Comparison of ENCODE assay signal across 29 cellular contexts in genomic region chr19:54183431-54183830, GRCh38. TPM values are rescaled to one million over a fixed set of nuclear protein-coding genes. Genes with fewer than 3 reads are reported as not detected.
DNase-seq lines count a peak whose midpoint lies in the region; ATAC-seq, FAIRE-seq and TF ChIP-seq lines count a peak whose summit lies in the region.
"Had no signal": no experiment of that assay in that cellular context is flagged by ENCODE, and none has a peak within 500 bp of the region (broad histone marks: within the 10 kb centered on the region; RNA-seq: fewer than 3 reads in every experiment).

No MANE protein-coding gene starts in this region.

- DNase-seq in NT2/D1 (ENCODE audit: low read depth, low spot score) (no peak), endothelial cell of umbilical vein (ENCODE audit: low read depth, low spot score) (peak; percentile 26), NCI-H526 treated with DMSO at 0.1 percent for 48 hours (lab: John Stamatoyannopoulos, UW) (no peak)
- no peak for DNase-seq in activated effector memory CD4-positive, alpha-beta T cell treated with Interleukin-2 at 50 U/mL for 16 hours
- DNase-seq: AML-193; Caco-2; CD8-positive, alpha-beta T cell; DMS 273 treated with DMSO at 0.1 percent for 48 hours; DMS79; EL; GF-D8; MV-4-11; NCI-H1105; NCI-H1436 treated with DMSO at 0.1 percent for 48 hours; NCI-H187 treated with DMSO at 0.1 percent for 48 hours; NCI-H2171 treated with DMSO at 0.1 percent for 48 hours; NCI-H345; NCI-H510A treated with DMSO at 0.1 percent for 48 hours; NCI-H748 treated with DMSO at 0.1 percent for 48 hours; Peyer's patch; SHP77 treated with DMSO at 0.1 percent for 48 hours had no signal

- peaks cover 6 to 76% (median 25%) of the 10 kb centered on the region in 11 experiments; a peak in 20 of 22 replicates for H4K20me1 ChIP-seq in BLaER1 treated with 17β-estradiol and CSF1 and Interleukin-3, amounts not matched to agents 10 nM and 100 nM
- no peaks in the 10 kb centered on the region for H4K20me1 ChIP-seq in endothelial cell of umbilical vein (replicated peaks; ENCODE audit: control insufficient read depth, extremely low read depth, insufficient read depth, low read length)

- peaks cover 24% of the 10 kb centered on the region for H3K79me2 ChIP-seq in endothelial cell of umbilical vein (ENCODE audit: control insufficient read depth, insufficient read depth, low read length)

- dilution Hi-C loops in endothelial cell of umbilical vein (cut with MboI; ENCODE audit: extremely low pct_ligation_motif_present, low sequenced_read_pairs): no loop called here

- H3K9ac ChIP-seq in BLaER1 treated with 17β-estradiol and CSF1 and Interleukin-3, amounts not matched to agents 10 nM and 100 nM: peak overlapping the region in 7 of 11 experiments; percentile 4 to 38 (median 18); a peak in 4 of 22 replicates
- H3K9ac ChIP-seq in NT2/D1 (ENCODE audit: insufficient read length, low read depth) (peak overlapping the region; percentile 21), endothelial cell of umbilical vein (replicated peaks; ENCODE audit: extremely low read depth, insufficient read depth, low read length) (no peak overlapping the region)

- no peaks in the 10 kb centered on the region for H3K9me1 ChIP-seq in endothelial cell of umbilical vein (replicated peaks; ENCODE audit: control insufficient read depth, extremely low read depth, insufficient read depth, low read length)

- no peak for FAIRE-seq in endothelial cell of umbilical vein (lab: Jason Lieb, UNC)
- FAIRE-seq: A204.1, GM12891 had no signal

- H3K27me3 ChIP-seq in BLaER1 treated with 17β-estradiol and CSF1 and Interleukin-3, amounts not matched to agents 10 nM and 100 nM: no peaks in the 10 kb centered on the region
- H3K27me3 ChIP-seq in NT2/D1 (ENCODE audit: insufficient read depth, insufficient read length) (no peaks in the 10 kb centered on the region), endothelial cell of umbilical vein (ENCODE audit: control insufficient read depth in 2 of 2, insufficient read depth in 2 of 2, low read length in 2 of 2) (no peaks in the 10 kb centered on the region), neutrophil (no peaks in the 10 kb centered on the region)
- H3K27me3 ChIP-seq: Peyer's patch had no signal

- H3K4me3 ChIP-seq in BLaER1 treated with 17β-estradiol and CSF1 and Interleukin-3, amounts not matched to agents 10 nM and 100 nM: no peak overlapping the region
- H3K4me3 ChIP-seq in NT2/D1 (ENCODE audit: insufficient read length, low read depth): no peak overlapping the region
- no peak overlapping the region for H3K4me3 ChIP-seq in endothelial cell of umbilical vein (replicated peaks in 1 of 3; ENCODE audit: insufficient read depth in 1 of 3, low read depth in 1 of 3, low read length in 3 of 3)
- no peak overlapping the region for H3K4me3 ChIP-seq in neutrophil (ENCODE audit: low read depth in 1 of 2, low read length in 1 of 2)
- H3K4me3 ChIP-seq: Peyer's patch had no signal

- H3K27ac ChIP-seq in BLaER1 treated with 17β-estradiol and CSF1 and Interleukin-3, amounts not matched to agents 10 nM and 100 nM: peak overlapping the region in 4 of 11 experiments; percentile 9 to 25 (median 18); a peak in 4 of 22 replicates
- no peak overlapping the region for H3K27ac ChIP-seq in endothelial cell of umbilical vein (ENCODE audit: insufficient read depth, low read depth, low read length)
- H3K27ac ChIP-seq in neutrophil: peak overlapping the region; percentile 13
- H3K27ac ChIP-seq: C4-2B, Peyer's patch had no signal

- no peak for TF ChIP-seq CTCF in endothelial cell of umbilical vein (IDR thresholded peaks at IDR 0.05; ENCODE audit: extremely low read depth in 1 of 2, insufficient read depth in 1 of 2, low read depth in 1 of 2, low read length in 2 of 2)
- no peak for TF ChIP-seq CTCF in neutrophil (IDR thresholded peaks at IDR 0.05)

- no peak for TF ChIP-seq POLR2A in endothelial cell of umbilical vein (IDR thresholded peaks at IDR 0.05; ENCODE audit: low read depth, low read length)

- intact Hi-C loops in endothelial cell of umbilical vein (cut with micrococcal nuclease): no loop called here

- H2AFZ ChIP-seq in endothelial cell of umbilical vein (ENCODE audit: low read depth, low read length): no peak overlapping the region

- POLR2A ChIA-PET in endothelial cell of umbilical vein (lab: Charles Lee): no interaction called here

- CTCF ChIA-PET in endothelial cell of umbilical vein (lab: Charles Lee): interaction anchor here (1.2 to 1.3 kb wide), 2 partner anchors 15 to 24 kb away, joined by 4 read pairs; partner anchors contain the start of gene LENG1

- H3K36me3 ChIP-seq in BLaER1 treated with 17β-estradiol and CSF1 and Interleukin-3, amounts not matched to agents 10 nM and 100 nM: peaks cover 42 to 88% (median 76%) of the 10 kb centered on the region in 11 experiments
- H3K36me3 ChIP-seq in NT2/D1 (ENCODE audit: insufficient read depth, insufficient read length, low read length) (peaks cover 67% of the 10 kb centered on the region), endothelial cell of umbilical vein (ENCODE audit: control insufficient read depth in 2 of 2, extremely low read depth in 1 of 2, insufficient read depth in 2 of 2, low read length in 2 of 2) (peaks cover 11 to 38% of the 10 kb centered on the region in 2 experiments), neutrophil (peaks cover 90% of the 10 kb centered on the region)

- ATAC-seq in GM21825 (IDR thresholded peaks at IDR 0.05; ENCODE audit: unreplicated experiment): no peak
- ATAC-seq: CD8-positive, alpha-beta T cell had no signal

- H3K4me2 ChIP-seq in BLaER1 treated with 17β-estradiol and CSF1 and Interleukin-3, amounts not matched to agents 10 nM and 100 nM: no peak overlapping the region
- H3K4me2 ChIP-seq in endothelial cell of umbilical vein (ENCODE audit: insufficient read depth, low read length): no peak overlapping the region

- H3K4me1 ChIP-seq in BLaER1 treated with 17β-estradiol and CSF1 and Interleukin-3, amounts not matched to agents 10 nM and 100 nM: peaks cover 36 to 60% (median 47%) of the 10 kb centered on the region in 10 experiments
- peaks cover 9% of the 10 kb centered on the region for H3K4me1 ChIP-seq in NT2/D1 (ENCODE audit: insufficient read depth, insufficient read length)
- peaks cover 9% of the 10 kb centered on the region for H3K4me1 ChIP-seq in endothelial cell of umbilical vein (ENCODE audit: control insufficient read depth, extremely low read depth, insufficient read depth, low read length)
- H3K4me1 ChIP-seq in neutrophil (ENCODE audit: control insufficient read depth in 1 of 2, insufficient read depth in 1 of 2, low read depth in 1 of 2, low read length in 1 of 2): peaks cover 24 to 26% of the 10 kb centered on the region in 2 experiments

- H3K9me3 ChIP-seq in BLaER1 treated with 17β-estradiol and CSF1 and Interleukin-3, amounts not matched to agents 10 nM and 100 nM (replicated peaks in 1 of 11): peaks cover 0 to 8% (median 0%) of the 10 kb centered on the region in 11 experiments; a peak in 2 of 22 replicates
- no peaks in the 10 kb centered on the region for H3K9me3 ChIP-seq in NT2/D1 (ENCODE audit: insufficient read depth, low read length)
- no peaks in the 10 kb centered on the region for H3K9me3 ChIP-seq in endothelial cell of umbilical vein (replicated peaks; ENCODE audit: control insufficient read depth, insufficient read depth, low read length)
- H3K9me3 ChIP-seq in neutrophil: no peaks in the 10 kb centered on the region
- H3K9me3 ChIP-seq: Caco-2, Peyer's patch had no signal

- no TSS peak for BruUV-seq in endothelial cell of umbilical vein (replicated peaks; lab: Mats Ljungman, UMichigan)

RNA-seq across cellular contexts. Expression of gene MBOAT7, which starts 5.9 kb away (rescaled TPM):
- total RNA-seq in endothelial cell of umbilical vein: 175 and 218 TPM in 2 replicates
- 204 and 256 TPM in 2 replicates for polyA plus RNA-seq in endothelial cell of umbilical vein
- 117 and 136 TPM in 2 replicates for polyA plus RNA-seq in endothelial cell of umbilical vein (2011; cell fraction: cytosol; rRNA removed)
- 153 and 177 TPM in 2 replicates for polyA plus RNA-seq in endothelial cell of umbilical vein (2011; cell fraction: nucleus; rRNA removed)
- polyA plus RNA-seq in endothelial cell of umbilical vein (2012): 159 and 188 TPM in 2 replicates
- polyA minus RNA-seq in endothelial cell of umbilical vein: 80.3 and 88.3 TPM in 2 replicates
- 80.3 TPM for polyA minus RNA-seq in endothelial cell of umbilical vein (2011; cell fraction: cytosol; rRNA and poly(A)+ RNA removed)
- polyA minus RNA-seq in endothelial cell of umbilical vein (2011; cell fraction: nucleus; rRNA and poly(A)+ RNA removed): 58.8 and 67.3 TPM in 2 replicates

RNA-seq across cellular contexts. Expression of gene TSEN34, which starts 7.7 kb away (rescaled TPM):
- total RNA-seq in endothelial cell of umbilical vein: 37.4 and 40.7 TPM in 2 replicates
- 81.9 and 107 TPM in 2 replicates for polyA plus RNA-seq in endothelial cell of umbilical vein
- 44.2 and 58.1 TPM in 2 replicates for polyA plus RNA-seq in endothelial cell of umbilical vein (2011; cell fraction: cytosol; rRNA removed)
- polyA plus RNA-seq in endothelial cell of umbilical vein (2011; cell fraction: nucleus; rRNA removed): 19.0 and 19.4 TPM in 2 replicates
- 40.4 and 52.0 TPM in 2 replicates for polyA plus RNA-seq in endothelial cell of umbilical vein (2012)
- 21.8 and 29.0 TPM in 2 replicates for polyA minus RNA-seq in endothelial cell of umbilical vein
- polyA minus RNA-seq in endothelial cell of umbilical vein (2011; cell fraction: cytosol; rRNA and poly(A)+ RNA removed): 34.3 TPM
- 3.3 and 5.0 TPM in 2 replicates for polyA minus RNA-seq in endothelial cell of umbilical vein (2011; cell fraction: nucleus; rRNA and poly(A)+ RNA removed)

RNA-seq across cellular contexts. Expression of gene TMC4, which starts 10.5 kb away (rescaled TPM):
- 0.71 and 0.74 TPM in 2 replicates for total RNA-seq in endothelial cell of umbilical vein
- 1.7 and 2.4 TPM in 2 replicates for polyA plus RNA-seq in endothelial cell of umbilical vein
- 1.0 and 1.1 TPM in 2 replicates for polyA plus RNA-seq in endothelial cell of umbilical vein (2011; cell fraction: cytosol; rRNA removed)
- polyA plus RNA-seq in endothelial cell of umbilical vein (2011; cell fraction: nucleus; rRNA removed): 2.9 and 3.9 TPM in 2 replicates
- 1.5 and 1.6 TPM in 2 replicates for polyA plus RNA-seq in endothelial cell of umbilical vein (2012)
- 0.29 and 0.76 TPM in 2 replicates for polyA minus RNA-seq in endothelial cell of umbilical vein
- not detected for polyA minus RNA-seq in endothelial cell of umbilical vein (2011; cell fraction: cytosol; rRNA and poly(A)+ RNA removed)
- polyA minus RNA-seq in endothelial cell of umbilical vein (2011; cell fraction: nucleus; rRNA and poly(A)+ RNA removed): 0.19 TPM in 1 of 2 replicates, not detected in the other
- total RNA-seq: CD8-positive, alpha-beta T cell; H4; OCI-LY7 had no signal

RNA-seq across cellular contexts. Expression of gene RPS9, which starts 17.2 kb away (rescaled TPM):
- 1,192 and 1,260 TPM in 2 replicates for total RNA-seq in endothelial cell of umbilical vein
- 3,343 and 4,230 TPM in 2 replicates for polyA plus RNA-seq in endothelial cell of umbilical vein
- 3,326 and 3,998 TPM in 2 replicates for polyA plus RNA-seq in endothelial cell of umbilical vein (2011; cell fraction: cytosol; rRNA removed)
- 1,121 and 1,183 TPM in 2 replicates for polyA plus RNA-seq in endothelial cell of umbilical vein (2011; cell fraction: nucleus; rRNA removed)
- 2,632 and 2,638 TPM in 2 replicates for polyA plus RNA-seq in endothelial cell of umbilical vein (2012)
- polyA minus RNA-seq in endothelial cell of umbilical vein: 537 and 600 TPM in 2 replicates
- polyA minus RNA-seq in endothelial cell of umbilical vein (2011; cell fraction: cytosol; rRNA and poly(A)+ RNA removed): 455 TPM
- 161 and 222 TPM in 2 replicates for polyA minus RNA-seq in endothelial cell of umbilical vein (2011; cell fraction: nucleus; rRNA and poly(A)+ RNA removed)

RNA-seq across cellular contexts. Expression of gene LENG1, which starts 23.9 kb away (rescaled TPM):
- 5.0 and 6.9 TPM in 2 replicates for total RNA-seq in endothelial cell of umbilical vein
- 2.1 and 3.0 TPM in 2 replicates for polyA plus RNA-seq in endothelial cell of umbilical vein
- 4.1 and 5.2 TPM in 2 replicates for polyA plus RNA-seq in endothelial cell of umbilical vein (2011; cell fraction: cytosol; rRNA removed)
- 2.3 and 3.6 TPM in 2 replicates for polyA plus RNA-seq in endothelial cell of umbilical vein (2011; cell fraction: nucleus; rRNA removed)
- 4.3 and 6.3 TPM in 2 replicates for polyA plus RNA-seq in endothelial cell of umbilical vein (2012)
- polyA minus RNA-seq in endothelial cell of umbilical vein: 0.51 and 1.5 TPM in 2 replicates
- polyA minus RNA-seq in endothelial cell of umbilical vein (2011; cell fraction: cytosol; rRNA and poly(A)+ RNA removed): 1.4 TPM
- polyA minus RNA-seq in endothelial cell of umbilical vein (2011; cell fraction: nucleus; rRNA and poly(A)+ RNA removed): 0.38 and 2.5 TPM in 2 replicates
